19 cellular contexts compared by ENCODE assay signal in genomic region chr15:58742022-58742421, GRCh38. TPM values are rescaled to one million over a fixed set of nuclear protein-coding genes. Genes with fewer than 3 reads are reported as not detected.
DNase-seq lines count a peak whose midpoint lies in the region; ATAC-seq, FAIRE-seq and TF ChIP-seq lines count a peak whose summit lies in the region.
"Had no signal": no experiment of that assay in that cellular context is flagged by ENCODE, and none has a peak within 500 bp of the region (broad histone marks: within the 10 kb centered on the region; RNA-seq: fewer than 3 reads in every experiment).

No MANE protein-coding gene starts in this region.

- H3K4me1 Mint-ChIP-seq in CD4-positive, CD25-positive, alpha-beta regulatory T cell = peaks cover 38 to 91% (median 78%) of the 10 kb centered on the region in 4 donors

- CTCF ChIA-PET in A549 (lab: Yijun Ruan, JAX) = interaction anchor here (0.6 to 1.5 kb wide), 6 partner anchors 10 to 530 kb away, joined by 3 read pairs; no protein-coding TSS in a partner anchor

- no peak overlapping the region for H3K27ac Mint-ChIP-seq in CD4-positive, CD25-positive, alpha-beta regulatory T cell
- H3K27ac Mint-ChIP-seq: memory B cell had no signal

- no peak for TF ChIP-seq RAD21 in A549 (conservative IDR thresholded peaks at IDR 0.05 in 1 of 2, IDR thresholded peaks at IDR 0.05 in 1 of 2)

- peak in 1 of 2 experiments; percentile 19; a peak in 2 of 6 replicates for ATAC-seq in A549
- no peak for ATAC-seq in CD4-positive, CD25-positive, alpha-beta regulatory T cell (ENCODE audit: low read depth in 2 of 2)

- DNase-seq in A549 (ENCODE audit: low read depth in 1 of 2, low spot score in 1 of 2) (no peak), ascending aorta (ENCODE audit: low spot score in 2 of 2) (no peak), COR-L47 (lab: John Stamatoyannopoulos, UW) (no peak), T-helper 2 cell (no peak), HK-2 (ENCODE audit: unreplicated experiment) (no peak)
- DNase-seq in CD4-positive, CD25-positive, alpha-beta regulatory T cell = no peak
- DNase-seq: activated CD4-positive, alpha-beta T cell treated with anti-CD3 and anti-CD28 coated beads, Interleukin-2, amount 50 U/mL, for 1 hour; anterior cingulate cortex; endodermal cell; Karpas-422; kidney; NCI-H1092; NCI-H2029 treated with DMSO at 0.1 percent for 48 hours had no signal

- H3K27me3 Mint-ChIP-seq in CD4-positive, CD25-positive, alpha-beta regulatory T cell = no peaks in the 10 kb centered on the region
- H3K27me3 Mint-ChIP-seq: memory B cell had no signal

- H3K27ac ChIP-seq in A549 (no peak overlapping the region), ascending aorta (peak overlapping the region; percentile 19 to 20), mesodermal cell (ENCODE audit: low read depth, low read length, severe bottlenecking) (peak overlapping the region; percentile 62)
- no peak overlapping the region for H3K27ac ChIP-seq in CD4-positive, CD25-positive, alpha-beta regulatory T cell (ENCODE audit: insufficient read depth, low read length, poor library complexity, severe bottlenecking)
- H3K27ac ChIP-seq: RWPE1 had no signal

- 74% methylated on average over 3 of the region's 3 CpGs for WGBS in A549 (ENCODE audit: missing lambda C conversion rate)
- WGBS in mesodermal cell (ENCODE audit: insufficient coverage in 2 of 2), 2 experiments = 83 to 100% methylated on average over 1 to 2 of the region's 3 CpGs

- H3K36me3 Mint-ChIP-seq in CD4-positive, CD25-positive, alpha-beta regulatory T cell = peaks cover 9% of the 10 kb centered on the region

- intact Hi-C loops in ascending aorta (cut with DNase I) = loop anchor here (10.0 kb wide), 2 partner anchors 573 to 1037 kb away; partner anchors contain the start of gene POLR2M

- no peaks in the 10 kb centered on the region for H3K36me3 ChIP-seq in CD4-positive, CD25-positive, alpha-beta regulatory T cell (ENCODE audit: control insufficient read depth, insufficient read depth, low read length)
- H3K36me3 ChIP-seq in ascending aorta (no peaks in the 10 kb centered on the region), mesodermal cell (ENCODE audit: control insufficient read depth, insufficient read depth, low read length) (no peaks in the 10 kb centered on the region)
- H3K36me3 ChIP-seq: thoracic aorta had no signal

- no peaks in the 10 kb centered on the region for H3K27me3 ChIP-seq in CD4-positive, CD25-positive, alpha-beta regulatory T cell (ENCODE audit: control insufficient read depth, insufficient read depth, low read length)
- H3K27me3 ChIP-seq in ascending aorta = no peaks in the 10 kb centered on the region

- no peaks in the 10 kb centered on the region for H3K9me3 Mint-ChIP-seq in CD4-positive, CD25-positive, alpha-beta regulatory T cell
- H3K9me3 Mint-ChIP-seq: endodermal cell, memory B cell, neural crest cell had no signal

- H3K4me3 Mint-ChIP-seq in CD4-positive, CD25-positive, alpha-beta regulatory T cell = peak overlapping the region; percentile 23 to 53 (median 32)
- H3K4me3 Mint-ChIP-seq: endodermal cell, memory B cell, neural crest cell had no signal

- no peak overlapping the region for H3K4me2 ChIP-seq in A549

- TF ChIP-seq CTCF in A549 (IDR thresholded peaks at IDR 0.05) = no peak
- TF ChIP-seq CTCF in ascending aorta (IDR thresholded peaks at IDR 0.05) = no peak

- POLR2A ChIA-PET in A549 (lab: Yijun Ruan, JAX) = no interaction called here

- H3K4me3 ChIP-seq in A549 = no peak overlapping the region
- peak overlapping the region; percentile 27 for H3K4me3 ChIP-seq in CD4-positive, CD25-positive, alpha-beta regulatory T cell (ENCODE audit: low read depth, low read length)
- no peak overlapping the region for H3K4me3 ChIP-seq in ascending aorta
- H3K4me3 ChIP-seq in mesodermal cell (ENCODE audit: extremely low read depth, insufficient read depth, low read length, poor library complexity, severe bottlenecking) = no peak overlapping the region
- H3K4me3 ChIP-seq: thoracic aorta had no signal

- TF ChIP-seq EP300 in A549 (IDR thresholded peaks at IDR 0.05) = no peak

- peak; percentile 93 for FAIRE-seq in A549 (lab: Jason Lieb, UNC)
- FAIRE-seq: H1, kidney had no signal

- H3K9me3 ChIP-seq in A549 = no peaks in the 10 kb centered on the region
- H3K9me3 ChIP-seq in CD4-positive, CD25-positive, alpha-beta regulatory T cell (ENCODE audit: control insufficient read depth in 2 of 2, low read length in 2 of 2) = no peaks in the 10 kb centered on the region
- H3K9me3 ChIP-seq in ascending aorta = no peaks in the 10 kb centered on the region
- H3K9me3 ChIP-seq in mesodermal cell (ENCODE audit: control insufficient read depth, low read length) = no peaks in the 10 kb centered on the region
- H3K9me3 ChIP-seq: thoracic aorta had no signal

- no peak for TF ChIP-seq POLR2A in A549 (IDR thresholded peaks at IDR 0.05; ENCODE audit: low read length)

- peaks cover 57% of the 10 kb centered on the region for H3K4me1 ChIP-seq in A549
- H3K4me1 ChIP-seq in CD4-positive, CD25-positive, alpha-beta regulatory T cell (ENCODE audit: control insufficient read depth, insufficient read depth, low read length, poor library complexity, severe bottlenecking) = peaks cover 62% of the 10 kb centered on the region
- peaks cover 0 to 38% of the 10 kb centered on the region in 2 donors for H3K4me1 ChIP-seq in ascending aorta
- H3K4me1 ChIP-seq in mesodermal cell (ENCODE audit: control insufficient read depth, insufficient read depth, low read length, poor library complexity, severe bottlenecking) = peaks cover 41% of the 10 kb centered on the region

TF ChIP-seq in A549, 52 proteins besides CTCF, POLR2A, EP300 and RAD21:
- TF ChIP-seq BHLHE40 (IDR thresholded peaks at IDR 0.05; ENCODE audit: low read depth, low read length) = no peak
- no peak for TF ChIP-seq CHD2 (IDR thresholded peaks at IDR 0.05; ENCODE audit: low read length, partially characterized antibody)
- TF ChIP-seq ATOH8 (CRISPR knock-in tag; IDR thresholded peaks at IDR 0.05; ENCODE audit: low read depth) = no peak
- no peak for TF ChIP-seq MAZ (IDR thresholded peaks at IDR 0.05; ENCODE audit: borderline replicate concordance, low read depth, low read length)
- no peak for TF ChIP-seq RARB (CRISPR knock-in tag; IDR thresholded peaks at IDR 0.05)
- no peak for TF ChIP-seq HOXA7 (CRISPR knock-in tag; IDR thresholded peaks at IDR 0.05)

RNA-seq across cellular contexts. Expression of gene ADAM10, which starts 7.5 kb away (rescaled TPM):
- polyA plus RNA-seq in A549 (2011; rRNA removed) (210 and 236 TPM in 2 replicates), A549 (2017; fragmentation: RNase III; extraction: RNeasy Plus Mini Kit Qiagen cat#74134 plus additional on column Dnase treatment) (177 to 200 TPM (median 196 TPM) in 3 replicates)
- polyA plus RNA-seq in A549 (2012; cell fraction: cytosol; rRNA removed) = 64.7 and 64.8 TPM in 2 replicates
- 60.0 and 64.6 TPM in 2 replicates for polyA plus RNA-seq in A549 (2012; cell fraction: nucleus; rRNA removed)
- 117 TPM in 2 replicates for polyA minus RNA-seq in A549 (2011; rRNA and poly(A)+ RNA removed)
- total RNA-seq in CD4-positive, CD25-positive, alpha-beta regulatory T cell = 156 TPM
- polyA plus RNA-seq in CD4-positive, CD25-positive, alpha-beta regulatory T cell = 100 to 1,000 TPM; 149 to 183 (median 153) TPM
- total RNA-seq in ascending aorta = 44.6 TPM
- polyA plus RNA-seq in mesodermal cell (2013, experiment 1 of 2) = 280 TPM
- polyA plus RNA-seq in mesodermal cell (2013, experiment 2 of 2) = 294 TPM

RNA-seq across cellular contexts. Expression of gene MINDY2, which starts 29.1 kb away (rescaled TPM):
- polyA plus RNA-seq in A549 (2011; rRNA removed) (4.8 and 7.0 TPM in 2 replicates), A549 (2017; fragmentation: RNase III; extraction: RNeasy Plus Mini Kit Qiagen cat#74134 plus additional on column Dnase treatment) (4.7 to 4.9 TPM (median 4.7 TPM) in 3 replicates)
- polyA plus RNA-seq in A549 (2012; cell fraction: cytosol; rRNA removed) = 0.75 and 1.00 TPM in 2 replicates
- polyA plus RNA-seq in A549 (2012; cell fraction: nucleus; rRNA removed) = 1.2 TPM in 2 replicates
- 7.3 and 9.6 TPM in 2 replicates for polyA minus RNA-seq in A549 (2011; rRNA and poly(A)+ RNA removed)
- total RNA-seq in CD4-positive, CD25-positive, alpha-beta regulatory T cell = 15.5 TPM
- polyA plus RNA-seq in CD4-positive, CD25-positive, alpha-beta regulatory T cell = 10 to 100 TPM in 3 of 4 donors, 1 to 10 TPM in 1; 7.9 to 15.9 (median 12.2) TPM
- total RNA-seq in ascending aorta = 10.4 TPM
- polyA plus RNA-seq in mesodermal cell (2013, experiment 1 of 2) = 11.7 TPM
- 13.8 TPM for polyA plus RNA-seq in mesodermal cell (2013, experiment 2 of 2)

Comparison
In these comparisons a context has a peak if more than half of its experiments do, and no peak if none do; other contexts are left out.
1. H3K27ac ChIP-seq: peak in ascending aorta (2 of 2) and mesodermal cell (single experiment); none in A549 (0 of 2) and CD4-positive, CD25-positive, alpha-beta regulatory T cell (single experiment).